ENCODE assay signal across 9 cellular contexts in the genomic region with DNA sequence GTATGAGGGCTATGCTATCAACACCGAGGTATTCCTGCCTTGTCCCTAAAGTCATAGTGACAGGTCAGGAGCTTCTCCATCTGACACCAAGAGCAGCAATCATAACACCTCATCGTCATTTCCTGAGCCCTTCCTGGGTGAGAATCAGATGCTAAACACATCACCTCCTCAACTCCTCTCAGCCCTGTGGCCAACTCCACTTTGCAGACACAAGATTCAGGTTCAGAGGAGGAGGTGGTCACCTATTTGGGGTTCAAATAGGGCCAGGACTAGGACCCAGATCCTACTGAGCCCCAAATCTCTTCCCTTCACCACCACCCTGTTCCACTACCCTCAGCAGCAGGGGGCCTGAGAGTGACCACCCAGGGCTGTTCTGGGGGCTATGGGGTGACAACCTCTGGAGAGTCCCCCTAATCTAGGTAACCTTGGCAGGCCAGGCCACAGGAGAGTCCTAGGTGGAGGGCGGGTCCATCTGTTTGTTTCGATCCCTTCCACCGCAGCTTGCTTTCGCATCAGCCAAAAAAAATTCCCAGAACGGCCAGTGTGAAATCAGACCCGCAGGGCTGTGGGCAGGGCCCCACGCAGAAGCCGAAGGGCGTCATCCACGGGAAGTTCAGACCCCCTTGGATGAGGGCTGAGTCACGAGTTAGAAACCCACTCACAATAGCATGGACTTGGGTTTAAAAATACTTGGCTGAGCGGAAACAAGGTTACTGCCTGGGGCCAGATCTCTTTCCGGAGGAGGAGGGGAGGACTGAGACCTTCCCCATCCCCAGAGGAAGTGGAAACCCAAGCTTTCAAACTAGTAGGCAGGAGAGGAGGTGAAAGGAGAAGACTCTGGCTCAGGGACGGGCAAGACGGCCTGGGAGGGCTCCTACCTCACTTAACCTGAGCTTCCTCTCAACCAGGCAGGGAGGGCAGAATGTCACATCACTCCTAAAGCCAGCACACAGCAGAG. TPM values are rescaled to one million over a fixed set of nuclear protein-coding genes. Genes with fewer than 3 reads are reported as not detected.
DNase-seq lines count a peak whose midpoint lies in the region; ATAC-seq and TF ChIP-seq lines count a peak whose summit lies in the region.
"Had no signal": no experiment of that assay in that cellular context is flagged by ENCODE, and none has a peak within 500 bp of the region (broad histone marks: within the 10 kb centered on the region; RNA-seq: fewer than 3 reads in every experiment).

No MANE protein-coding gene starts in this region.

- H3K4me3 Mint-ChIP-seq in T-helper 1 cell treated with Interleukin-12 subunit alpha and Interleukin-12 subunit beta and Interleukin-4 antibody, amounts not matched to agents 30 μg/mL and 1 μg/mL, for 36 hours: peak overlapping the region; percentile 90
- H3K4me3 Mint-ChIP-seq in central memory CD8-positive, alpha-beta T cell: peak overlapping the region; percentile 100
- H3K4me3 Mint-ChIP-seq in Calu3 (ENCODE audit: low read depth, unreplicated experiment): no peak overlapping the region

- no peaks in the 10 kb centered on the region for H3K9me3 ChIP-seq in mesodermal cell (ENCODE audit: control insufficient read depth, low read length)

- ATAC-seq in GM18511 (IDR thresholded peaks at IDR 0.05; ENCODE audit: unreplicated experiment) (peak; percentile 37), HG03064 (IDR thresholded peaks at IDR 0.05; ENCODE audit: low read depth, unreplicated experiment) (peak; percentile 27)
- ATAC-seq in central memory CD8-positive, alpha-beta T cell (replicated peaks; ENCODE audit: extremely low read depth, poor library complexity, severe bottlenecking): peak; percentile 47

- TF ChIP-seq CTCF in Calu3 (IDR thresholded peaks at IDR 0.05; ENCODE audit: unreplicated experiment): no peak

- WGBS in mesodermal cell (ENCODE audit: insufficient coverage in 2 of 2), 2 experiments: 53 to 54% methylated on average over 8 to 16 of the region's 17 CpGs

- H3K27me3 Mint-ChIP-seq in T-helper 1 cell treated with Interleukin-12 subunit alpha and Interleukin-12 subunit beta and Interleukin-4 antibody, amounts not matched to agents 30 μg/mL and 1 μg/mL, for 36 hours (ENCODE audit: low read depth): no peaks in the 10 kb centered on the region
- no peaks in the 10 kb centered on the region for H3K27me3 Mint-ChIP-seq in central memory CD8-positive, alpha-beta T cell
- H3K27me3 Mint-ChIP-seq in Calu3 (ENCODE audit: unreplicated experiment): no peaks in the 10 kb centered on the region

- no peaks in the 10 kb centered on the region for H3K9me3 Mint-ChIP-seq in T-helper 1 cell treated with Interleukin-12 subunit alpha and Interleukin-12 subunit beta and Interleukin-4 antibody, amounts not matched to agents 30 μg/mL and 1 μg/mL, for 36 hours
- H3K9me3 Mint-ChIP-seq in central memory CD8-positive, alpha-beta T cell: no peaks in the 10 kb centered on the region
- H3K9me3 Mint-ChIP-seq in Calu3 (ENCODE audit: low read depth, unreplicated experiment): no peaks in the 10 kb centered on the region

- BruUV-seq in Calu3 (replicated peaks; lab: Mats Ljungman, UMichigan): no TSS peak

- H3K4me3 ChIP-seq in mesodermal cell (ENCODE audit: extremely low read depth, insufficient read depth, low read length, poor library complexity, severe bottlenecking): no peak overlapping the region

- H3K27ac ChIP-seq in mesodermal cell (ENCODE audit: low read depth, low read length, severe bottlenecking): peak overlapping the region; percentile 66
- H3K27ac ChIP-seq: VCaP had no signal

- peaks cover 29% of the 10 kb centered on the region for H3K4me1 ChIP-seq in mesodermal cell (ENCODE audit: control insufficient read depth, insufficient read depth, low read length, poor library complexity, severe bottlenecking)

- peaks cover 30% of the 10 kb centered on the region for H3K36me3 Mint-ChIP-seq in T-helper 1 cell treated with Interleukin-12 subunit alpha and Interleukin-12 subunit beta and Interleukin-4 antibody, amounts not matched to agents 30 μg/mL and 1 μg/mL, for 36 hours (ENCODE audit: low read depth)
- peaks cover 56% of the 10 kb centered on the region for H3K36me3 Mint-ChIP-seq in central memory CD8-positive, alpha-beta T cell (ENCODE audit: insufficient read depth)
- peaks cover 10% of the 10 kb centered on the region for H3K36me3 Mint-ChIP-seq in Calu3 (ENCODE audit: insufficient read depth, unreplicated experiment)

- peak overlapping the region; percentile 99 for H3K27ac Mint-ChIP-seq in T-helper 1 cell treated with Interleukin-12 subunit alpha and Interleukin-12 subunit beta and Interleukin-4 antibody, amounts not matched to agents 30 μg/mL and 1 μg/mL, for 36 hours
- peak overlapping the region; percentile 98 for H3K27ac Mint-ChIP-seq in central memory CD8-positive, alpha-beta T cell (ENCODE audit: low read depth)
- no peak overlapping the region for H3K27ac Mint-ChIP-seq in Calu3 (ENCODE audit: unreplicated experiment)

- peaks cover 71% of the 10 kb centered on the region for H3K4me1 Mint-ChIP-seq in T-helper 1 cell treated with Interleukin-12 subunit alpha and Interleukin-12 subunit beta and Interleukin-4 antibody, amounts not matched to agents 30 μg/mL and 1 μg/mL, for 36 hours (ENCODE audit: low read depth)
- peaks cover 75% of the 10 kb centered on the region for H3K4me1 Mint-ChIP-seq in central memory CD8-positive, alpha-beta T cell
- H3K4me1 Mint-ChIP-seq in Calu3 (ENCODE audit: low read depth, unreplicated experiment): peaks cover 8% of the 10 kb centered on the region

- peak; percentile 36 to 60 for DNase-seq in central memory CD8-positive, alpha-beta T cell (ENCODE audit: low spot score in 2 of 2)
- no peak for DNase-seq in NCI-H187 (lab: John Stamatoyannopoulos, UW)
- no peak for DNase-seq in Calu3
- no peak for DNase-seq in COR-L47 (lab: John Stamatoyannopoulos, UW)

- intact Hi-C loops in Calu3 (cut with micrococcal nuclease; ENCODE audit: unreplicated experiment): no loop called here

- peaks cover 27% of the 10 kb centered on the region for H3K36me3 ChIP-seq in mesodermal cell (ENCODE audit: control insufficient read depth, insufficient read depth, low read length)

- CTCF ChIA-PET in Calu3 (lab: Charles Lee): interaction anchor here (0.6 kb wide), 1 partner anchor 121 kb away, joined by 4 read pairs; no protein-coding TSS in a partner anchor

RNA-seq across cellular contexts. Expression of a gene that starts 8.7 kb away (rescaled TPM):
- polyA plus RNA-seq in mesodermal cell (2013, experiment 1 of 2): 21.5 TPM
- 18.8 TPM for polyA plus RNA-seq in mesodermal cell (2013, experiment 2 of 2)
- total RNA-seq in Calu3 (2022): 27.4 and 32.1 TPM in 2 replicates

RNA-seq across cellular contexts. Expression of a gene that starts 14.7 kb away (rescaled TPM):
- not detected for polyA plus RNA-seq in mesodermal cell (2013, experiment 1 of 2)
- not detected for polyA plus RNA-seq in mesodermal cell (2013, experiment 2 of 2)
- total RNA-seq in Calu3 (2022): not detected in 2 replicates

Comparison
In these comparisons a context has a peak if more than half of its experiments do, and no peak if none do; other contexts are left out.
1. DNase-seq: peak in central memory CD8-positive, alpha-beta T cell (2 of 2); none in NCI-H187 (0 of 2), Calu3 (single experiment) and COR-L47 (single experiment).
2. Peak in every context shown above with its lines, with median percentiles within 50 percentile points of each other: ATAC-seq.